8 cellular contexts compared by ENCODE assay signal in genomic region chr7:100584046-100584676, GRCh38. TPM values are rescaled to one million over a fixed set of nuclear protein-coding genes. Genes with fewer than 3 reads are reported as not detected.
DNase-seq lines count a peak whose midpoint lies in the region; ATAC-seq and TF ChIP-seq lines count a peak whose summit lies in the region.

No MANE protein-coding gene starts in this region.

- TF ChIP-seq POLR2A in transverse colon (IDR thresholded peaks at IDR 0.05) = no peak

- WGBS in transverse colon (ENCODE audit: low coverage in 1 of 2), 2 donors = 34 to 90% methylated on average over 2 to 15 of the region's 15 CpGs

- peak overlapping the region; percentile 97 to 99 (median 98) for H3K27ac ChIP-seq in transverse colon

- no peaks in the 10 kb centered on the region for H3K9me3 ChIP-seq in transverse colon

- peak; percentile 66 for DNase-seq in Right ventricle myocardium inferior (ENCODE audit: missing footprints)
- DNase-seq in left cardiac atrium = no peak
- no peak for DNase-seq in activated naive CD8-positive, alpha-beta T cell treated with anti-CD3 and anti-CD28 coated beads for 36 hours
- peak; percentile 34 for DNase-seq in left colon
- DNase-seq in transverse colon = no peak
- no peak for DNase-seq in COLO829 (ENCODE audit: low spot score)
- DNase-seq in kidney glomerular epithelial cell (lab: John Stamatoyannopoulos, UW) = no peak
- no peak for DNase-seq in NCI-H1930 (lab: John Stamatoyannopoulos, UW)

- H3K27ac Mint-ChIP-seq in activated naive CD8-positive, alpha-beta T cell treated with anti-CD3 and anti-CD28 coated beads for 36 hours = peak overlapping the region; percentile 96

- H3K4me3 ChIP-seq in transverse colon = peak overlapping the region in 3 of 4 donors; percentile 82 to 100 (median 94)

- intact Hi-C loops in Right ventricle myocardium inferior (cut with DNase I) (no loop called here), left cardiac atrium (cut with DNase I) (no loop called here), left colon (cut with DNase I, micrococcal nuclease) (loop anchor here in 1 of 2 donors (10.0 kb wide), 1 partner anchor 101 kb away; no protein-coding TSS in a partner anchor), transverse colon (cut with DNase I; ENCODE audit: low total_unique reads) (loop anchor here (5.0 kb wide), 1 partner anchor 88 kb away; the partner anchor contains the start of gene GNB2)

- H3K36me3 Mint-ChIP-seq in activated naive CD8-positive, alpha-beta T cell treated with anti-CD3 and anti-CD28 coated beads for 36 hours = peaks cover 2% of the 10 kb centered on the region

- no peaks in the 10 kb centered on the region for H3K9me3 Mint-ChIP-seq in activated naive CD8-positive, alpha-beta T cell treated with anti-CD3 and anti-CD28 coated beads for 36 hours

- H3K4me3 Mint-ChIP-seq in activated naive CD8-positive, alpha-beta T cell treated with anti-CD3 and anti-CD28 coated beads for 36 hours = peak overlapping the region; percentile 91

- no peak for TF ChIP-seq EP300 in transverse colon (IDR thresholded peaks at IDR 0.05; ENCODE audit: low read depth)

- no peak for TF ChIP-seq CTCF in transverse colon (IDR thresholded peaks at IDR 0.05)

- peaks cover 0 to 15% (median 7%) of the 10 kb centered on the region in 4 donors for H3K36me3 ChIP-seq in transverse colon

- in situ Hi-C loops in transverse colon (cut with MboI; ENCODE audit: low pct_ligation_motif_present in 1 of 4, low pct_unique_long_range_greater_than_20kb in 1 of 4, low sequenced_read_pairs in 3 of 4) = loop anchor here in 2 of 4 donors (10.0 to 25.0 kb wide), 2 partner anchors 91 to 103 kb away; partner anchors contain the start of genes GIGYF1 (in 1 of the 2) and GNB2 (in 1 of the 2)

- H3K27me3 Mint-ChIP-seq in activated naive CD8-positive, alpha-beta T cell treated with anti-CD3 and anti-CD28 coated beads for 36 hours = peaks cover 3% of the 10 kb centered on the region

- ATAC-seq in Right ventricle myocardium inferior (no peak), left cardiac atrium (no peak), left colon (no peak)

- H3K27me3 ChIP-seq in transverse colon = no peaks in the 10 kb centered on the region

- peaks cover 9 to 40% (median 33%) of the 10 kb centered on the region in 4 donors for H3K4me1 ChIP-seq in transverse colon

- H3K4me1 Mint-ChIP-seq in activated naive CD8-positive, alpha-beta T cell treated with anti-CD3 and anti-CD28 coated beads for 36 hours = peaks cover 21% of the 10 kb centered on the region

RNA-seq across cellular contexts. Expression of gene LRCH4, which starts 1.8 kb away (rescaled TPM):
- total RNA-seq in Right ventricle myocardium inferior = 29.3 TPM
- 10 to 100 TPM; 28.2 to 32.6 TPM for total RNA-seq in left cardiac atrium
- 10 to 100 TPM; 65.6 to 68.1 TPM for total RNA-seq in activated naive CD8-positive, alpha-beta T cell treated with anti-CD3 and anti-CD28 coated beads for 36 hours
- 10 to 100 TPM; 66.4 to 69.0 TPM for total RNA-seq in left colon
- total RNA-seq in transverse colon = 100 to 1,000 TPM; 115 to 508 (median 151) TPM

RNA-seq across cellular contexts. Expression of gene FBXO24, which starts 2.0 kb away (rescaled TPM):
- total RNA-seq in Right ventricle myocardium inferior (0.41 TPM), left cardiac atrium (under 1 TPM; 0.31 to 0.62 TPM), left colon (under 1 TPM; 0.34 to 0.58 TPM), transverse colon (under 1 TPM in 2 of 4 donors, not detected in 2; 0.14 to 0.79 TPM)
- total RNA-seq in activated naive CD8-positive, alpha-beta T cell treated with anti-CD3 and anti-CD28 coated beads for 36 hours = under 1 TPM; 0.54 to 0.80 TPM

RNA-seq across cellular contexts. Expression of gene SAP25, which starts 10.5 kb away (rescaled TPM):
- total RNA-seq in Right ventricle myocardium inferior = 0.84 TPM
- 1 to 10 TPM in 1 of 2 donors, under 1 TPM in 1; 0.58 to 1.5 TPM for total RNA-seq in left cardiac atrium
- 1 to 10 TPM; 4.4 to 6.0 TPM for total RNA-seq in activated naive CD8-positive, alpha-beta T cell treated with anti-CD3 and anti-CD28 coated beads for 36 hours
- total RNA-seq in left colon = 1 to 10 TPM; 1.1 TPM
- 10 to 100 TPM in 1 of 4 donors, 1 to 10 TPM in 1, under 1 TPM in 1, not detected in 1; 0.96 to 52.4 (median 2.7) TPM for total RNA-seq in transverse colon

RNA-seq across cellular contexts. Expression of gene PCOLCE, which starts 18.0 kb away (rescaled TPM):
- 56.0 TPM for total RNA-seq in Right ventricle myocardium inferior
- 10 to 100 TPM; 51.8 to 96.5 TPM for total RNA-seq in left cardiac atrium
- total RNA-seq in activated naive CD8-positive, alpha-beta T cell treated with anti-CD3 and anti-CD28 coated beads for 36 hours = 1 to 10 TPM; 4.0 TPM
- total RNA-seq in left colon = 10 to 100 TPM in 1 of 2 donors, 1 to 10 TPM in 1; 8.1 to 15.4 TPM
- 10 to 100 TPM in 2 of 4 donors, 1 to 10 TPM in 2; 5.6 to 46.2 (median 11.7) TPM for total RNA-seq in transverse colon

RNA-seq across cellular contexts. Expression of gene MOSPD3, which starts 28.2 kb away (rescaled TPM):
- 9.3 TPM for total RNA-seq in Right ventricle myocardium inferior
- 10 to 100 TPM; 11.0 to 13.3 TPM for total RNA-seq in left cardiac atrium
- 10 to 100 TPM in 1 of 2 experiments, 1 to 10 TPM in 1; 9.7 to 10.0 TPM for total RNA-seq in activated naive CD8-positive, alpha-beta T cell treated with anti-CD3 and anti-CD28 coated beads for 36 hours
- total RNA-seq in left colon = 10 to 100 TPM; 15.3 to 18.6 TPM
- 10 to 100 TPM; 13.5 to 39.6 (median 18.4) TPM for total RNA-seq in transverse colon

Comparison
In these comparisons a context has a peak if more than half of its experiments do, and no peak if none do; other contexts are left out.
1. DNase-seq: peak in Right ventricle myocardium inferior (single experiment) and left colon (2 of 2); none in left cardiac atrium (single experiment), activated naive CD8-positive, alpha-beta T cell treated with anti-CD3 and anti-CD28 coated beads for 36 hours (single experiment), transverse colon (single experiment), COLO829 (single experiment), kidney glomerular epithelial cell (single experiment) and NCI-H1930 (0 of 2).